In genomic region chr6:84052204-84052882, GRCh38 we compare ENCODE assay signal across 8 cellular contexts. TPM values are rescaled to one million over a fixed set of nuclear protein-coding genes. Genes with fewer than 3 reads are reported as not detected.
DNase-seq lines count a peak whose midpoint lies in the region; ATAC-seq, FAIRE-seq and TF ChIP-seq lines count a peak whose summit lies in the region.

No MANE protein-coding gene starts in this region.

- no peaks in the 10 kb centered on the region for H3K36me3 Mint-ChIP-seq in astrocyte (ENCODE audit: low read depth, unreplicated experiment)
- H3K36me3 Mint-ChIP-seq in activated naive CD4-positive, alpha-beta T cell treated with anti-CD3 and anti-CD28 coated beads for 36 hours (ENCODE audit: low read depth), result no peaks in the 10 kb centered on the region

- H3K27ac Mint-ChIP-seq in astrocyte (ENCODE audit: unreplicated experiment), result no peak overlapping the region
- no peak overlapping the region for H3K27ac Mint-ChIP-seq in activated naive CD4-positive, alpha-beta T cell treated with anti-CD3 and anti-CD28 coated beads for 36 hours

- H3K4me3 ChIP-seq in astrocyte (ENCODE audit: insufficient read depth, low read depth, low read length) (no peak overlapping the region), iPS-15b (ENCODE audit: low read depth, low read length) (peak overlapping the region; percentile 14), thyroid gland (replicated peaks in 1 of 3) (no peak overlapping the region)

- no peak for TF ChIP-seq CTCF in astrocyte (IDR thresholded peaks at IDR 0.05; ENCODE audit: insufficient read depth, low read depth, low read length)
- TF ChIP-seq CTCF in thyroid gland (IDR thresholded peaks at IDR 0.05), result no peak

- peaks cover 15% of the 10 kb centered on the region for H3K4me1 Mint-ChIP-seq in astrocyte (ENCODE audit: low read depth, unreplicated experiment)
- no peaks in the 10 kb centered on the region for H3K4me1 Mint-ChIP-seq in activated naive CD4-positive, alpha-beta T cell treated with anti-CD3 and anti-CD28 coated beads for 36 hours (ENCODE audit: low read depth)

- WGBS in thyroid gland, 2 donors, result 9 to 24% methylated on average over 2 to 3 of the region's 7 CpGs

- H3K79me2 ChIP-seq in astrocyte (ENCODE audit: insufficient read depth, low read length), result no peaks in the 10 kb centered on the region

- intact Hi-C loops in thyroid gland (cut with DNase I), result no loop called here
- intact Hi-C loops in activated naive CD4-positive, alpha-beta T cell treated with anti-CD3 and anti-CD28 coated beads for 36 hours (cut with micrococcal nuclease), result no loop called here

- CTCF ChIA-PET in activated naive CD4-positive, alpha-beta T cell treated with anti-CD3 and anti-CD28 coated beads for 36 hours (lab: Charles Lee), result no interaction called here

- ATAC-seq in GM18909 (IDR thresholded peaks at IDR 0.05; ENCODE audit: poor library complexity, unreplicated experiment), result no peak

- no peaks in the 10 kb centered on the region for H3K36me3 ChIP-seq in astrocyte (ENCODE audit: insufficient read depth, low read length)
- H3K36me3 ChIP-seq in iPS-15b (ENCODE audit: control insufficient read depth, insufficient read depth, low read length), result no peaks in the 10 kb centered on the region
- no peaks in the 10 kb centered on the region for H3K36me3 ChIP-seq in thyroid gland

- no peak for FAIRE-seq in astrocyte (lab: Jason Lieb, UNC)

- no peaks in the 10 kb centered on the region for H3K27me3 Mint-ChIP-seq in astrocyte (ENCODE audit: low read depth, unreplicated experiment)
- H3K27me3 Mint-ChIP-seq in activated naive CD4-positive, alpha-beta T cell treated with anti-CD3 and anti-CD28 coated beads for 36 hours (ENCODE audit: low read depth), result no peaks in the 10 kb centered on the region

- H3K9ac ChIP-seq in astrocyte (ENCODE audit: low read length), result peak overlapping the region; percentile 0
- H3K9ac ChIP-seq in iPS-15b (ENCODE audit: low read depth, low read length), result no peak overlapping the region

- no peaks in the 10 kb centered on the region for H4K20me1 ChIP-seq in astrocyte (ENCODE audit: insufficient read depth, low read length)

- DNase-seq in DMS 273 (lab: John Stamatoyannopoulos, UW; ENCODE audit: unreplicated experiment), result peak; percentile 95
- peak; percentile 76 for DNase-seq in NCI-H1694 treated with DMSO at 0.1 percent for 48 hours (lab: John Stamatoyannopoulos, UW)
- DNase-seq in astrocyte (ENCODE audit: low read depth), result peak; percentile 50
- DNase-seq in thyroid gland, result peak; percentile 40 to 41
- DNase-seq in UCSD-AML1 (lab: John Stamatoyannopoulos, UW; ENCODE audit: unreplicated experiment), result no peak
- no peak for DNase-seq in activated naive CD4-positive, alpha-beta T cell treated with anti-CD3 and anti-CD28 coated beads for 36 hours

- no peak overlapping the region for H3K4me3 Mint-ChIP-seq in astrocyte (ENCODE audit: unreplicated experiment)
- H3K4me3 Mint-ChIP-seq in activated naive CD4-positive, alpha-beta T cell treated with anti-CD3 and anti-CD28 coated beads for 36 hours, result no peak overlapping the region

- peak overlapping the region; percentile 74 for H3K4me2 ChIP-seq in astrocyte (ENCODE audit: low read length)

- no peak for TF ChIP-seq POLR2A in thyroid gland (IDR thresholded peaks at IDR 0.05)

- H2AFZ ChIP-seq in astrocyte (ENCODE audit: low read depth, low read length), result peak overlapping the region; percentile 44

- H3K27ac ChIP-seq in astrocyte (ENCODE audit: low read depth, low read length) (no peak overlapping the region), thyroid gland (no peak overlapping the region)

- peaks cover 8% of the 10 kb centered on the region for H3K4me1 ChIP-seq in astrocyte (ENCODE audit: insufficient read depth, low read length)
- H3K4me1 ChIP-seq in iPS-15b (ENCODE audit: control insufficient read depth, insufficient read depth, low read length), result peaks cover 16% of the 10 kb centered on the region
- H3K4me1 ChIP-seq in thyroid gland, result no peaks in the 10 kb centered on the region

- H3K27me3 ChIP-seq in astrocyte (ENCODE audit: insufficient read depth, low read length), result peaks cover 2% of the 10 kb centered on the region
- no peaks in the 10 kb centered on the region for H3K27me3 ChIP-seq in iPS-15b (ENCODE audit: control insufficient read depth, insufficient read depth, low read length)
- no peaks in the 10 kb centered on the region for H3K27me3 ChIP-seq in thyroid gland

- no peaks in the 10 kb centered on the region for H3K9me3 Mint-ChIP-seq in astrocyte (ENCODE audit: unreplicated experiment)
- no peaks in the 10 kb centered on the region for H3K9me3 Mint-ChIP-seq in activated naive CD4-positive, alpha-beta T cell treated with anti-CD3 and anti-CD28 coated beads for 36 hours

- H3K9me3 ChIP-seq in astrocyte (ENCODE audit: insufficient read depth, low read depth, low read length) (no peaks in the 10 kb centered on the region), iPS-15b (ENCODE audit: control insufficient read depth, insufficient read depth, low read length) (no peaks in the 10 kb centered on the region), thyroid gland (no peaks in the 10 kb centered on the region)

RNA-seq across cellular contexts. Expression of gene MRAP2, which starts 18.8 kb away (rescaled TPM):
- total RNA-seq in astrocyte (0.12 and 0.20 TPM in 2 replicates), thyroid gland (1 to 10 TPM in 1 of 4 donors, under 1 TPM in 2, not detected in 1; 0.33 to 1.5 (median 0.50) TPM)
- total RNA-seq in activated naive CD4-positive, alpha-beta T cell treated with anti-CD3 and anti-CD28 coated beads for 36 hours, result not detected

Comparison
In these comparisons a context has a peak if more than half of its experiments do, and no peak if none do; other contexts are left out.
1. DNase-seq: peak in DMS 273 (single experiment), NCI-H1694 treated with DMSO at 0.1 percent for 48 hours (single experiment), astrocyte (single experiment) and thyroid gland (2 of 2); none in UCSD-AML1 (single experiment) and activated naive CD4-positive, alpha-beta T cell treated with anti-CD3 and anti-CD28 coated beads for 36 hours (single experiment).